ENCODE assay signal across 1 cellular context in the genomic region with DNA sequence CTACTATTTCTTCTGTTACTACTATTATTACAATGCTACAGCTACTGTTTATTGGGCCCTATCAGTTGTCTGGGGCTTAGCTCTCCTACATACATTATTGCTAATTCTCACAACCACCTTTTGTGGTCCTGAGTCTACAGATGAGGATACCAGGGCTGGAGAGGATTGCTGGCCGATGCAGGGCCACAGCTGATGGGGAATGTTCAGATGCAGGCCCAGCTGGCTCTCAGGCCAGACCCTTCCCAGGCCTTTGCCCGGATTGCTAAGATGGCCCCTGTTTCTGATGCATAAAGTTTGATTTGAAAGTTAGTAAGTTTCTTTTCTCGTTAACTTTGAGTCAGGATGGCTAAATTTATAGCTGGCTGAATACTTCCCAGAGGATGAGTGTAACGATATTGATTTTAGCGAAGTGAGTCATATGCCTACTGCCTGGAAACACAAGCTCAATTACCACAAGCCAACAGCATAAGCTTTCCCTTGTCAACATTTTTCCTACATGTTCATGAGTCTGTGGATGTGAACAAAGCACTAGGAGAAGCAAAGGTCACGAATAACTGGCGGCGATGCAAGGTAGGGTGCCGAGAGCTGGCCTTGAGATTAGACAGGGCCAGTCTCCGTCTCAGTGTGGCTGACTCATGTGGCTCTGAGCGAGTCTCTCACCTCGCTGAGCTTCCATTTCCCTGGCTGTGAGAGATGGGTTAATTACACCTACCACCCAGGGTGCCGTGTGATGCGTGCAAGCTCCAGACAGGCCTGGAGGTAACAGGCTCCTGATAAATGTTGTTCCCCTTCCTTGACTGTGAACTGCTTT.
TF ChIP-seq lines count a peak whose summit lies in the region.

No MANE protein-coding gene starts in this region.

TF ChIP-seq in HepG2, 621 proteins besides CTCF, POLR2A, EP300 and RAD21 (continued from another document and continues in another):
- TF ChIP-seq, protein P1, sequence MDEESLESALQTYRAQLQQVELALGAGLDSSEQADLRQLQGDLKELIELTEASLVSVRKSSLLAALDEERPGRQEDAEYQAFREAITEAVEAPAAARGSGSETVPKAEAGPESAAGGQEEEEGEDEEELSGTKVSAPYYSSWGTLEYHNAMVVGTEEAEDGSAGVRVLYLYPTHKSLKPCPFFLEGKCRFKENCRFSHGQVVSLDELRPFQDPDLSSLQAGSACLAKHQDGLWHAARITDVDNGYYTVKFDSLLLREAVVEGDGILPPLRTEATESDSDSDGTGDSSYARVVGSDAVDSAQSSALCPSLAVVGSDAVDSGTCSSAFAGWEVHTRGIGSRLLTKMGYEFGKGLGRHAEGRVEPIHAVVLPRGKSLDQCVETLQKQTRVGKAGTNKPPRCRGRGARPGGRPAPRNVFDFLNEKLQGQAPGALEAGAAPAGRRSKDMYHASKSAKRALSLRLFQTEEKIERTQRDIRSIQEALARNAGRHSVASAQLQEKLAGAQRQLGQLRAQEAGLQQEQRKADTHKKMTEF (CRISPR knock-in tag; IDR thresholded peaks at IDR 0.05), result peak; percentile 84
- TF ChIP-seq, protein P2, sequence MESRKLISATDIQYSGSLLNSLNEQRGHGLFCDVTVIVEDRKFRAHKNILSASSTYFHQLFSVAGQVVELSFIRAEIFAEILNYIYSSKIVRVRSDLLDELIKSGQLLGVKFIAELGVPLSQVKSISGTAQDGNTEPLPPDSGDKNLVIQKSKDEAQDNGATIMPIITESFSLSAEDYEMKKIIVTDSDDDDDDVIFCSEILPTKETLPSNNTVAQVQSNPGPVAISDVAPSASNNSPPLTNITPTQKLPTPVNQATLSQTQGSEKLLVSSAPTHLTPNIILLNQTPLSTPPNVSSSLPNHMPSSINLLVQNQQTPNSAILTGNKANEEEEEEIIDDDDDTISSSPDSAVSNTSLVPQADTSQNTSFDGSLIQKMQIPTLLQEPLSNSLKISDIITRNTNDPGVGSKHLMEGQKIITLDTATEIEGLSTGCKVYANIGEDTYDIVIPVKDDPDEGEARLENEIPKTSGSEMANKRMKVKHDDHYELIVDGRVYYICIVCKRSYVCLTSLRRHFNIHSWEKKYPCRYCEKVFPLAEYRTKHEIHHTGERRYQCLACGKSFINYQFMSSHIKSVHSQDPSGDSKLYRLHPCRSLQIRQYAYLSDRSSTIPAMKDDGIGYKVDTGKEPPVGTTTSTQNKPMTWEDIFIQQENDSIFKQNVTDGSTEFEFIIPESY (CRISPR knock-in tag; IDR thresholded peaks at IDR 0.05), result no peak
- TF ChIP-seq, protein P3, sequence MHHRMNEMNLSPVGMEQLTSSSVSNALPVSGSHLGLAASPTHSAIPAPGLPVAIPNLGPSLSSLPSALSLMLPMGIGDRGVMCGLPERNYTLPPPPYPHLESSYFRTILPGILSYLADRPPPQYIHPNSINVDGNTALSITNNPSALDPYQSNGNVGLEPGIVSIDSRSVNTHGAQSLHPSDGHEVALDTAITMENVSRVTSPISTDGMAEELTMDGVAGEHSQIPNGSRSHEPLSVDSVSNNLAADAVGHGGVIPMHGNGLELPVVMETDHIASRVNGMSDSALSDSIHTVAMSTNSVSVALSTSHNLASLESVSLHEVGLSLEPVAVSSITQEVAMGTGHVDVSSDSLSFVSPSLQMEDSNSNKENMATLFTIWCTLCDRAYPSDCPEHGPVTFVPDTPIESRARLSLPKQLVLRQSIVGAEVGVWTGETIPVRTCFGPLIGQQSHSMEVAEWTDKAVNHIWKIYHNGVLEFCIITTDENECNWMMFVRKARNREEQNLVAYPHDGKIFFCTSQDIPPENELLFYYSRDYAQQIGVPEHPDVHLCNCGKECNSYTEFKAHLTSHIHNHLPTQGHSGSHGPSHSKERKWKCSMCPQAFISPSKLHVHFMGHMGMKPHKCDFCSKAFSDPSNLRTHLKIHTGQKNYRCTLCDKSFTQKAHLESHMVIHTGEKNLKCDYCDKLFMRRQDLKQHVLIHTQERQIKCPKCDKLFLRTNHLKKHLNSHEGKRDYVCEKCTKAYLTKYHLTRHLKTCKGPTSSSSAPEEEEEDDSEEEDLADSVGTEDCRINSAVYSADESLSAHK (CRISPR knock-in tag; IDR thresholded peaks at IDR 0.05; ENCODE audit: borderline replicate concordance), result no peak
- TF ChIP-seq MTF2 (CRISPR knock-in tag; IDR thresholded peaks at IDR 0.05; ENCODE audit: borderline replicate concordance), result no peak
- TF ChIP-seq JUND (CRISPR knock-in tag; IDR thresholded peaks at IDR 0.05), result peak; percentile 91
- no peak for TF ChIP-seq HNRNPLL (IDR thresholded peaks at IDR 0.05; ENCODE audit: low read depth, low read length, poor library complexity, severe bottlenecking)
- TF ChIP-seq HNRNPH1 (optimal IDR thresholded peaks at IDR 0.05; ENCODE audit: low read depth, low read length), result no peak
- TF ChIP-seq ZNF496 (CRISPR knock-in tag; IDR thresholded peaks at IDR 0.05; ENCODE audit: insufficient replicate concordance), result no peak
- TF ChIP-seq, protein P4, sequence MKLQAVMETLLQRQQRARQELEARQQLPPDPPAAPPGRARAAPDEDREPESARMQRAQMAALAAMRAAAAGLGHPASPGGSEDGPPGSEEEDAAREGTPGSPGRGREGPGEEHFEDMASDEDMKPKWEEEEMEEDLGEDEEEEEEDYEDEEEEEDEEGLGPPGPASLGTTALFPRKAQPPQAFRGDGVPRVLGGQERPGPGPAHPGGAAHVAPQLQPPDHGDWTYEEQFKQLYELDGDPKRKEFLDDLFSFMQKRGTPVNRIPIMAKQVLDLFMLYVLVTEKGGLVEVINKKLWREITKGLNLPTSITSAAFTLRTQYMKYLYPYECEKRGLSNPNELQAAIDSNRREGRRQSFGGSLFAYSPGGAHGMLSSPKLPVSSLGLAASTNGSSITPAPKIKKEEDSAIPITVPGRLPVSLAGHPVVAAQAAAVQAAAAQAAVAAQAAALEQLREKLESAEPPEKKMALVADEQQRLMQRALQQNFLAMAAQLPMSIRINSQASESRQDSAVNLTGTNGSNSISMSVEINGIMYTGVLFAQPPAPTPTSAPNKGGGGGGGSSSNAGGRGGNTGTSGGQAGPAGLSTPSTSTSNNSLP (IDR thresholded peaks at IDR 0.05; ENCODE audit: low read depth, low read length), result peak; percentile 40; the same call in 1 of the 2 replicates
- TF ChIP-seq ZNF30 (CRISPR knock-in tag; IDR thresholded peaks at IDR 0.05), result no peak
- TF ChIP-seq, protein P5, sequence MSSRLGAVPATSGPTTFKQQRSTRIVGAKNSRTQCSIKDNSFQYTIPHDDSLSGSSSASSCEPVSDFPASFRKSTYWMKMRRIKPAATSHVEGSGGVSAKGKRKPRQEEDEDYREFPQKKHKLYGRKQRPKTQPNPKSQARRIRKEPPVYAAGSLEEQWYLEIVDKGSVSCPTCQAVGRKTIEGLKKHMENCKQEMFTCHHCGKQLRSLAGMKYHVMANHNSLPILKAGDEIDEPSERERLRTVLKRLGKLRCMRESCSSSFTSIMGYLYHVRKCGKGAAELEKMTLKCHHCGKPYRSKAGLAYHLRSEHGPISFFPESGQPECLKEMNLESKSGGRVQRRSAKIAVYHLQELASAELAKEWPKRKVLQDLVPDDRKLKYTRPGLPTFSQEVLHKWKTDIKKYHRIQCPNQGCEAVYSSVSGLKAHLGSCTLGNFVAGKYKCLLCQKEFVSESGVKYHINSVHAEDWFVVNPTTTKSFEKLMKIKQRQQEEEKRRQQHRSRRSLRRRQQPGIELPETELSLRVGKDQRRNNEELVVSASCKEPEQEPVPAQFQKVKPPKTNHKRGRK (CRISPR knock-in tag; IDR thresholded peaks at IDR 0.05), result no peak
- peak; percentile 56 for TF ChIP-seq GATAD1 (CRISPR knock-in tag; IDR thresholded peaks at IDR 0.05)
- TF ChIP-seq SKI (IDR thresholded peaks at IDR 0.05; ENCODE audit: partially characterized antibody), result peak; percentile 97
- TF ChIP-seq ZKSCAN5 (CRISPR knock-in tag; IDR thresholded peaks at IDR 0.05), result 0 out of 2 replicates have a peak, but pooled peaks have one; percentile 31
- no peak for TF ChIP-seq SRSF9 (IDR thresholded peaks at IDR 0.05; ENCODE audit: borderline replicate concordance, insufficient read depth, low read depth, low read length, poor library complexity, severe bottlenecking)
- TF ChIP-seq LCORL (IDR thresholded peaks at IDR 0.05), result no peak
- TF ChIP-seq LCORL (CRISPR knock-in tag; IDR thresholded peaks at IDR 0.05), result peak; percentile 83
- TF ChIP-seq ATM (IDR thresholded peaks at IDR 0.05; ENCODE audit: borderline replicate concordance), result no peak
- TF ChIP-seq NFKBIZ (CRISPR knock-in tag; IDR thresholded peaks at IDR 0.05), result peak; percentile 76
- TF ChIP-seq POGZ (CRISPR knock-in tag; IDR thresholded peaks at IDR 0.05), result peak; percentile 33; the same call in 1 of the 2 replicates
- TF ChIP-seq ZSCAN9 (CRISPR knock-in tag; IDR thresholded peaks at IDR 0.05; ENCODE audit: borderline replicate concordance), result peak; percentile 91
- TF ChIP-seq ZNF205 (CRISPR knock-in tag; IDR thresholded peaks at IDR 0.05), result 0 out of 2 replicates have a peak, but pooled peaks have one; percentile 67
- 0 out of 2 replicates have a peak, but pooled peaks have one; percentile 30 for TF ChIP-seq ZSCAN31 (CRISPR knock-in tag; IDR thresholded peaks at IDR 0.05; ENCODE audit: low read depth)
- TF ChIP-seq ZNF468 (CRISPR knock-in tag; IDR thresholded peaks at IDR 0.05), result 0 out of 2 replicates have a peak, but pooled peaks have one; percentile 48
- peak; percentile 100 for TF ChIP-seq ZNF614 (CRISPR knock-in tag; IDR thresholded peaks at IDR 0.05; ENCODE audit: borderline replicate concordance)
- peak; percentile 93; the same call in 1 of the 2 replicates for TF ChIP-seq ZNF644 (CRISPR knock-in tag; IDR thresholded peaks at IDR 0.05; ENCODE audit: low read depth)
- TF ChIP-seq MXI1 (IDR thresholded peaks at IDR 0.05; ENCODE audit: borderline replicate concordance, low read depth, low read length), result peak; percentile 35; the same call in 1 of the 3 replicates
- TF ChIP-seq, protein P6, sequence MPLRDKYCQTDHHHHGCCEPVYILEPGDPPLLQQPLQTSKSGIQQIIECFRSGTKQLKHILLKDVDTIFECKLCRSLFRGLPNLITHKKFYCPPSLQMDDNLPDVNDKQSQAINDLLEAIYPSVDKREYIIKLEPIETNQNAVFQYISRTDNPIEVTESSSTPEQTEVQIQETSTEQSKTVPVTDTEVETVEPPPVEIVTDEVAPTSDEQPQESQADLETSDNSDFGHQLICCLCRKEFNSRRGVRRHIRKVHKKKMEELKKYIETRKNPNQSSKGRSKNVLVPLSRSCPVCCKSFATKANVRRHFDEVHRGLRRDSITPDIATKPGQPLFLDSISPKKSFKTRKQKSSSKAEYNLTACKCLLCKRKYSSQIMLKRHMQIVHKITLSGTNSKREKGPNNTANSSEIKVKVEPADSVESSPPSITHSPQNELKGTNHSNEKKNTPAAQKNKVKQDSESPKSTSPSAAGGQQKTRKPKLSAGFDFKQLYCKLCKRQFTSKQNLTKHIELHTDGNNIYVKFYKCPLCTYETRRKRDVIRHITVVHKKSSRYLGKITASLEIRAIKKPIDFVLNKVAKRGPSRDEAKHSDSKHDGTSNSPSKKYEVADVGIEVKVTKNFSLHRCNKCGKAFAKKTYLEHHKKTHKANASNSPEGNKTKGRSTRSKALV (CRISPR knock-in tag; IDR thresholded peaks at IDR 0.05), result no peak
- TF ChIP-seq BHLHE40 (IDR thresholded peaks at IDR 0.05; ENCODE audit: low read length), result no peak
- TF ChIP-seq SPEN (CRISPR knock-in tag; IDR thresholded peaks at IDR 0.05; ENCODE audit: low read depth), result peak; percentile 17; the same call in 1 of the 2 replicates
- TF ChIP-seq ETV5 (CRISPR knock-in tag; IDR thresholded peaks at IDR 0.05; ENCODE audit: borderline replicate concordance), result peak; percentile 50; the same call in 1 of the 2 replicates
- peak; percentile 68; the same call in 1 of the 2 replicates for TF ChIP-seq KDM6A (CRISPR knock-in tag; IDR thresholded peaks at IDR 0.05; ENCODE audit: low read depth)
- peak; percentile 84; the same call in 1 of the 2 replicates for TF ChIP-seq EHMT2 (IDR thresholded peaks at IDR 0.05; ENCODE audit: borderline replicate concordance, low read depth, low read length)
- no peak for TF ChIP-seq FOXP1 (IDR thresholded peaks at IDR 0.05)
- peak; percentile 87 for TF ChIP-seq FOXP1 (CRISPR knock-in tag; IDR thresholded peaks at IDR 0.05)
- peak; percentile 73; the same call in 1 of the 2 replicates for TF ChIP-seq KAT8 (CRISPR knock-in tag; IDR thresholded peaks at IDR 0.05)
- TF ChIP-seq ZNF83 (CRISPR knock-in tag; IDR thresholded peaks at IDR 0.05; ENCODE audit: borderline replicate concordance), result no peak
- TF ChIP-seq, protein P7, sequence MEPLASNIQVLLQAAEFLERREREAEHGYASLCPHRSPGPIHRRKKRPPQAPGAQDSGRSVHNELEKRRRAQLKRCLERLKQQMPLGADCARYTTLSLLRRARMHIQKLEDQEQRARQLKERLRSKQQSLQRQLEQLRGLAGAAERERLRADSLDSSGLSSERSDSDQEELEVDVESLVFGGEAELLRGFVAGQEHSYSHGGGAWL (CRISPR knock-in tag; IDR thresholded peaks at IDR 0.05), result no peak
- TF ChIP-seq, protein P8, sequence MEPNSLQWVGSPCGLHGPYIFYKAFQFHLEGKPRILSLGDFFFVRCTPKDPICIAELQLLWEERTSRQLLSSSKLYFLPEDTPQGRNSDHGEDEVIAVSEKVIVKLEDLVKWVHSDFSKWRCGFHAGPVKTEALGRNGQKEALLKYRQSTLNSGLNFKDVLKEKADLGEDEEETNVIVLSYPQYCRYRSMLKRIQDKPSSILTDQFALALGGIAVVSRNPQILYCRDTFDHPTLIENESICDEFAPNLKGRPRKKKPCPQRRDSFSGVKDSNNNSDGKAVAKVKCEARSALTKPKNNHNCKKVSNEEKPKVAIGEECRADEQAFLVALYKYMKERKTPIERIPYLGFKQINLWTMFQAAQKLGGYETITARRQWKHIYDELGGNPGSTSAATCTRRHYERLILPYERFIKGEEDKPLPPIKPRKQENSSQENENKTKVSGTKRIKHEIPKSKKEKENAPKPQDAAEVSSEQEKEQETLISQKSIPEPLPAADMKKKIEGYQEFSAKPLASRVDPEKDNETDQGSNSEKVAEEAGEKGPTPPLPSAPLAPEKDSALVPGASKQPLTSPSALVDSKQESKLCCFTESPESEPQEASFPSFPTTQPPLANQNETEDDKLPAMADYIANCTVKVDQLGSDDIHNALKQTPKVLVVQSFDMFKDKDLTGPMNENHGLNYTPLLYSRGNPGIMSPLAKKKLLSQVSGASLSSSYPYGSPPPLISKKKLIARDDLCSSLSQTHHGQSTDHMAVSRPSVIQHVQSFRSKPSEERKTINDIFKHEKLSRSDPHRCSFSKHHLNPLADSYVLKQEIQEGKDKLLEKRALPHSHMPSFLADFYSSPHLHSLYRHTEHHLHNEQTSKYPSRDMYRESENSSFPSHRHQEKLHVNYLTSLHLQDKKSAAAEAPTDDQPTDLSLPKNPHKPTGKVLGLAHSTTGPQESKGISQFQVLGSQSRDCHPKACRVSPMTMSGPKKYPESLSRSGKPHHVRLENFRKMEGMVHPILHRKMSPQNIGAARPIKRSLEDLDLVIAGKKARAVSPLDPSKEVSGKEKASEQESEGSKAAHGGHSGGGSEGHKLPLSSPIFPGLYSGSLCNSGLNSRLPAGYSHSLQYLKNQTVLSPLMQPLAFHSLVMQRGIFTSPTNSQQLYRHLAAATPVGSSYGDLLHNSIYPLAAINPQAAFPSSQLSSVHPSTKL (CRISPR knock-in tag; IDR thresholded peaks at IDR 0.05), result peak; percentile 98
- no peak for TF ChIP-seq BRCA1 (CRISPR knock-in tag; IDR thresholded peaks at IDR 0.05)
- TF ChIP-seq KDM2A (CRISPR knock-in tag; IDR thresholded peaks at IDR 0.05; ENCODE audit: borderline replicate concordance, low read depth), result peak; percentile 58
- TF ChIP-seq RCOR2 (CRISPR knock-in tag; IDR thresholded peaks at IDR 0.05), result peak; percentile 83
- peak; percentile 70 to 72; a peak in 3 of 4 replicates for TF ChIP-seq NR2F1 (CRISPR knock-in tag; IDR thresholded peaks at IDR 0.05)
- TF ChIP-seq SRY (CRISPR knock-in tag; IDR thresholded peaks at IDR 0.05), result no peak
